Comparison of ENCODE assay signal across 16 cellular contexts in genomic region chr6:36230376-36230775, GRCh38. TPM values are rescaled to one million over a fixed set of nuclear protein-coding genes. Genes with fewer than 3 reads are reported as not detected.
A peak's percentile ranks its signal among the peaks of the same experiment; 100 is the strongest.
DNase-seq lines count a peak whose midpoint lies in the region; ATAC-seq, FAIRE-seq and TF ChIP-seq lines count a peak whose summit lies in the region.
"Had no signal": no experiment of that assay in that cellular context is flagged by ENCODE, and none has a peak within 500 bp of the region (broad histone marks: within the 10 kb centered on the region; RNA-seq: fewer than 3 reads in every experiment).

No MANE protein-coding gene starts in this region.

- H3K27ac ChIP-seq in BLaER1 (peak overlapping the region; percentile 62), neutrophil (peak overlapping the region; percentile 83)
- H3K27ac ChIP-seq in CD4-positive, alpha-beta T cell (ENCODE audit: low read depth, low read length): no peak overlapping the region

- H3K36me3 Mint-ChIP-seq in CD4-positive, alpha-beta T cell (ENCODE audit: low read depth): peaks cover 77% of the 10 kb centered on the region
- peaks cover 28% of the 10 kb centered on the region for H3K36me3 Mint-ChIP-seq in type B pancreatic cell

- H3K9me3 ChIP-seq in BLaER1: no peaks in the 10 kb centered on the region
- H3K9me3 ChIP-seq in CD4-positive, alpha-beta T cell (ENCODE audit: control insufficient read depth, low read length): no peaks in the 10 kb centered on the region
- H3K9me3 ChIP-seq in neutrophil: no peaks in the 10 kb centered on the region
- H3K9me3 ChIP-seq: Caco-2 had no signal

- no peaks in the 10 kb centered on the region for H3K9me3 Mint-ChIP-seq in CD4-positive, alpha-beta T cell
- no peaks in the 10 kb centered on the region for H3K9me3 Mint-ChIP-seq in type B pancreatic cell
- H3K9me3 Mint-ChIP-seq: CD14-positive monocyte; CD8-positive, alpha-beta memory T cell had no signal

- H3K9ac ChIP-seq in BLaER1: peak overlapping the region; percentile 30; the same call in 1 of the 2 replicates

- CTCF ChIA-PET in CD4-positive, alpha-beta T cell (lab: Charles Lee): interaction anchor here (1.5 kb wide), 1 partner anchor 72 kb away, joined by 4 read pairs; no protein-coding TSS in a partner anchor

- no peak for DNase-seq in CD4-positive, alpha-beta T cell
- DNase-seq in bronchial epithelial cell (ENCODE audit: low read depth) (peak; percentile 78), type B pancreatic cell (ENCODE audit: extremely low spot score, unreplicated experiment) (no peak), NCI-H1092 treated with DMSO at 0.1 percent for 48 hours (lab: John Stamatoyannopoulos, UW) (no peak)
- DNase-seq: Caco-2; CD8-positive, alpha-beta memory T cell; DND-41; GDM1; HCEC 1CT had no signal

- H3K4me3 Mint-ChIP-seq in CD4-positive, alpha-beta T cell: no peak overlapping the region
- H3K4me3 Mint-ChIP-seq in type B pancreatic cell: no peak overlapping the region
- H3K4me3 Mint-ChIP-seq: B cell; CD14-positive monocyte; CD8-positive, alpha-beta memory T cell had no signal

- H3K36me3 ChIP-seq in BLaER1: peaks cover 74% of the 10 kb centered on the region
- peaks cover 7% of the 10 kb centered on the region for H3K36me3 ChIP-seq in bronchial epithelial cell (ENCODE audit: control insufficient read depth, insufficient read depth, low read length)
- H3K36me3 ChIP-seq in neutrophil: peaks cover 61% of the 10 kb centered on the region

- peaks cover 5% of the 10 kb centered on the region for H3K4me1 Mint-ChIP-seq in CD4-positive, alpha-beta T cell (ENCODE audit: low read depth)
- H3K4me1 Mint-ChIP-seq in type B pancreatic cell (ENCODE audit: unreplicated experiment): no peaks in the 10 kb centered on the region
- H3K4me1 Mint-ChIP-seq: B cell had no signal

- peaks cover 8% of the 10 kb centered on the region; the same call in 1 of the 2 replicates for H4K20me1 ChIP-seq in BLaER1

- no peak for ATAC-seq in CD4-positive, alpha-beta T cell (ENCODE audit: poor library complexity)
- no peak for ATAC-seq in GM21529 (IDR thresholded peaks at IDR 0.05; ENCODE audit: unreplicated experiment)

- H3K4me3 ChIP-seq in BLaER1 (no peak overlapping the region), bronchial epithelial cell (ENCODE audit: low read depth, low read length) (no peak overlapping the region), neutrophil (ENCODE audit: low read depth in 1 of 2, low read length in 1 of 2) (no peak overlapping the region)

- FAIRE-seq in bronchial epithelial cell (lab: Jason Lieb, UNC): no peak
- FAIRE-seq: A204.1 had no signal

- H3K27me3 ChIP-seq in BLaER1 (no peaks in the 10 kb centered on the region), bronchial epithelial cell (ENCODE audit: control insufficient read depth, insufficient read depth, low read length) (no peaks in the 10 kb centered on the region), neutrophil (no peaks in the 10 kb centered on the region)
- H3K27me3 ChIP-seq in CD4-positive, alpha-beta T cell (ENCODE audit: control insufficient read depth, insufficient read depth, low read length): no peaks in the 10 kb centered on the region

- H3K27ac Mint-ChIP-seq in CD4-positive, alpha-beta T cell: peak overlapping the region; percentile 10
- no peak overlapping the region for H3K27ac Mint-ChIP-seq in type B pancreatic cell
- H3K27ac Mint-ChIP-seq: B cell had no signal

- intact Hi-C loops in CD4-positive, alpha-beta T cell (cut with DNase I, micrococcal nuclease): no loop called here

- H3K4me1 ChIP-seq in BLaER1 (peaks cover 53% of the 10 kb centered on the region), neutrophil (ENCODE audit: control insufficient read depth in 1 of 2, insufficient read depth in 1 of 2, low read depth in 1 of 2, low read length in 1 of 2) (peaks cover 43 to 49% of the 10 kb centered on the region in 2 experiments)

- no peak for TF ChIP-seq CTCF in CD4-positive, alpha-beta T cell (IDR thresholded peaks at IDR 0.05)
- TF ChIP-seq CTCF in bronchial epithelial cell (IDR thresholded peaks at IDR 0.05; ENCODE audit: insufficient read depth, low read length, severe bottlenecking): no peak
- TF ChIP-seq CTCF in neutrophil (IDR thresholded peaks at IDR 0.05): no peak
- TF ChIP-seq CTCF in type B pancreatic cell (conservative IDR thresholded peaks at IDR 0.05): no peak

- POLR2A ChIA-PET in CD4-positive, alpha-beta T cell (lab: Charles Lee): interaction anchor here (1.0 kb wide), 1 partner anchor 99 kb away, joined by 4 read pairs; no protein-coding TSS in a partner anchor

- H3K4me2 ChIP-seq in BLaER1: peak overlapping the region; percentile 58

- no peaks in the 10 kb centered on the region for H3K27me3 Mint-ChIP-seq in CD4-positive, alpha-beta T cell
- H3K27me3 Mint-ChIP-seq in type B pancreatic cell: no peaks in the 10 kb centered on the region
- H3K27me3 Mint-ChIP-seq: B cell had no signal

RNA-seq across cellular contexts. Expression of gene BRPF3, which starts 33.8 kb away (rescaled TPM):
- total RNA-seq in CD4-positive, alpha-beta T cell: 10 to 100 TPM; 39.0 to 41.6 TPM
- total RNA-seq in bronchial epithelial cell (6.3 and 10.1 TPM in 2 replicates), type B pancreatic cell (ENCODE audit: low replicate concordance) (47.7 and 48.4 TPM in 2 replicates)

RNA-seq across cellular contexts. Expression of gene PNPLA1, which starts 39.5 kb away (rescaled TPM):
- total RNA-seq in CD4-positive, alpha-beta T cell: under 1 TPM in 1 of 2 experiments, not detected in 1; 0.17 TPM
- total RNA-seq in bronchial epithelial cell (0.26 and 1.2 TPM in 2 replicates), type B pancreatic cell (ENCODE audit: low replicate concordance) (0.12 TPM in 1 of 2 replicates, not detected in the other)
- total RNA-seq: CD8-positive, alpha-beta memory T cell; H4 had no signal
